ENCODE assay signal across 16 cellular contexts in genomic region chr9:107176701-107177100, GRCh38.
DNase-seq lines count a peak whose midpoint lies in the region; ATAC-seq, FAIRE-seq and TF ChIP-seq lines count a peak whose summit lies in the region.
"Had no signal": no experiment of that assay in that cellular context is flagged by ENCODE, and none has a peak within 500 bp of the region (broad histone marks: within the 10 kb centered on the region; RNA-seq: fewer than 3 reads in every experiment).

No MANE protein-coding gene starts in this region.

- H3K27me3 Mint-ChIP-seq in activated CD4-positive, alpha-beta T cell treated with anti-CD3 and anti-CD28 coated beads, Interleukin-2, amount 10 ng/mL, durations not matched to agents 7 days and 5 days, result peaks cover 15% of the 10 kb centered on the region
- H3K27me3 Mint-ChIP-seq in Caco-2 (ENCODE audit: insufficient read depth, unreplicated experiment), result no peaks in the 10 kb centered on the region

- H3K27ac Mint-ChIP-seq in activated CD4-positive, alpha-beta T cell treated with anti-CD3 and anti-CD28 coated beads, Interleukin-2, amount 10 ng/mL, durations not matched to agents 7 days and 5 days, result no peak overlapping the region
- no peak overlapping the region for H3K27ac Mint-ChIP-seq in Caco-2 (ENCODE audit: unreplicated experiment)
- H3K27ac Mint-ChIP-seq: IgD-negative memory B cell had no signal

- no peaks in the 10 kb centered on the region for H3K36me3 Mint-ChIP-seq in activated CD4-positive, alpha-beta T cell treated with anti-CD3 and anti-CD28 coated beads, Interleukin-2, amount 10 ng/mL, durations not matched to agents 7 days and 5 days (ENCODE audit: low read depth)
- H3K36me3 Mint-ChIP-seq in Caco-2 (ENCODE audit: insufficient read depth, unreplicated experiment), result no peaks in the 10 kb centered on the region
- H3K36me3 Mint-ChIP-seq: IgD-negative memory B cell had no signal

- H3K36me3 ChIP-seq in bronchial epithelial cell (ENCODE audit: control insufficient read depth, insufficient read depth, low read length) (no peaks in the 10 kb centered on the region), aorta (ENCODE audit: control insufficient read depth in 1 of 2, insufficient read depth in 2 of 2, low read length in 1 of 2) (no peaks in the 10 kb centered on the region), Caco-2 (ENCODE audit: control insufficient read depth, insufficient read depth, low read length) (no peaks in the 10 kb centered on the region)
- H3K36me3 ChIP-seq: neutrophil had no signal

- intact Hi-C loops in Right ventricle myocardium inferior (cut with DNase I) (loop anchor here (5.0 to 10.0 kb wide), 3 partner anchors 76 to 212 kb away; no protein-coding TSS in a partner anchor), cardiac septum (cut with DNase I) (loop anchor here (5.0 to 10.0 kb wide), 2 partner anchors 76 to 1272 kb away; no protein-coding TSS in a partner anchor), aorta (cut with DNase I) (no loop called here), Caco-2 (cut with micrococcal nuclease; ENCODE audit: unreplicated experiment) (loop anchor here (10.0 kb wide), 2 partner anchors 312 to 532 kb away; partner anchors contain the start of gene ZNF462)

- ATAC-seq in Right ventricle myocardium inferior (peak; percentile 27), aorta (ENCODE audit: low FRiP score) (peak; percentile 49), HG02970 (IDR thresholded peaks at IDR 0.05; ENCODE audit: low FRiP score, unreplicated experiment) (no peak)

- 21 to 41% methylated on average over 5 of the region's 5 CpGs for WGBS in aorta, 2 donors

- CTCF ChIA-PET in activated CD4-positive, alpha-beta T cell treated with anti-CD3 and anti-CD28 coated beads, Interleukin-2, amount 10 ng/mL, durations not matched to agents 7 days and 5 days (lab: Charles Lee), result no interaction called here
- CTCF ChIA-PET in Caco-2 (lab: Charles Lee), result no interaction called here

- no peak for DNase-seq in Right ventricle myocardium inferior (ENCODE audit: missing footprints)
- DNase-seq in cardiac septum (ENCODE audit: low spot score), result no peak
- DNase-seq in bronchial epithelial cell (ENCODE audit: low read depth), result no peak
- DNase-seq in midbrain (lab: John Stamatoyannopoulos, UW), result peak; percentile 11
- no peak for DNase-seq in aorta
- no peak for DNase-seq in activated CD4-positive, alpha-beta T cell treated with anti-CD3 and anti-CD28 coated beads, Interleukin-2, amount 10 ng/mL, durations not matched to agents 7 days and 5 days
- no peak for DNase-seq in Caco-2
- DNase-seq: activated T-cell treated with anti-CD3 and anti-CD28 coated beads, Interleukin-2, amount 50 U/mL, for 1 hour; NCI-H446 treated with DMSO at 0.1 percent for 48 hours; SHP77 had no signal

- no peak overlapping the region for H3K4me3 Mint-ChIP-seq in activated CD4-positive, alpha-beta T cell treated with anti-CD3 and anti-CD28 coated beads, Interleukin-2, amount 10 ng/mL, durations not matched to agents 7 days and 5 days
- H3K4me3 Mint-ChIP-seq in Caco-2 (ENCODE audit: unreplicated experiment), result no peak overlapping the region
- H3K4me3 Mint-ChIP-seq: IgD-negative memory B cell had no signal

- no peak for TF ChIP-seq CTCF in bronchial epithelial cell (IDR thresholded peaks at IDR 0.05; ENCODE audit: insufficient read depth, low read length, severe bottlenecking)
- no peak for TF ChIP-seq CTCF in Caco-2 (IDR thresholded peaks at IDR 0.05; ENCODE audit: insufficient read depth in 1 of 2, low read depth in 1 of 2, low read length in 1 of 2, severe bottlenecking in 1 of 2, unreplicated experiment in 1 of 2)

- peaks cover 17% of the 10 kb centered on the region for H3K4me1 Mint-ChIP-seq in activated CD4-positive, alpha-beta T cell treated with anti-CD3 and anti-CD28 coated beads, Interleukin-2, amount 10 ng/mL, durations not matched to agents 7 days and 5 days
- H3K4me1 Mint-ChIP-seq in Caco-2 (ENCODE audit: low read depth, unreplicated experiment), result no peaks in the 10 kb centered on the region

- H3K4me1 ChIP-seq in aorta (ENCODE audit: control insufficient read depth in 1 of 2, insufficient read depth in 2 of 2, low read length in 2 of 2) (no peaks in the 10 kb centered on the region), Caco-2 (peaks cover 6% of the 10 kb centered on the region; the same call in 1 of the 2 replicates)

- POLR2A ChIA-PET in activated CD4-positive, alpha-beta T cell treated with anti-CD3 and anti-CD28 coated beads, Interleukin-2, amount 10 ng/mL, durations not matched to agents 7 days and 5 days (lab: Charles Lee), result interaction anchor here (0.5 kb wide), 2 partner anchors 183 to 1337 kb away, joined by 6 read pairs; no protein-coding TSS in a partner anchor
- POLR2A ChIA-PET in Caco-2 (lab: Charles Lee), result no interaction called here

- H3K9me3 ChIP-seq in aorta (ENCODE audit: control insufficient read depth, low read length), result peaks cover 1% of the 10 kb centered on the region
- no peaks in the 10 kb centered on the region for H3K9me3 ChIP-seq in Caco-2
- H3K9me3 ChIP-seq: neutrophil had no signal

- peaks cover 2% of the 10 kb centered on the region for H3K9me3 Mint-ChIP-seq in activated CD4-positive, alpha-beta T cell treated with anti-CD3 and anti-CD28 coated beads, Interleukin-2, amount 10 ng/mL, durations not matched to agents 7 days and 5 days
- H3K9me3 Mint-ChIP-seq in Caco-2 (ENCODE audit: unreplicated experiment), result no peaks in the 10 kb centered on the region

- H3K27me3 ChIP-seq in bronchial epithelial cell (ENCODE audit: control insufficient read depth, insufficient read depth, low read length), result no peaks in the 10 kb centered on the region
- H3K27me3 ChIP-seq in aorta (ENCODE audit: control insufficient read depth in 1 of 2, insufficient read depth in 2 of 2, low read length in 1 of 2), result peaks cover 0 to 4% of the 10 kb centered on the region in 2 donors
- no peaks in the 10 kb centered on the region for H3K27me3 ChIP-seq in Caco-2 (replicated peaks; ENCODE audit: control insufficient read depth, insufficient read depth, low read length)
- H3K27me3 ChIP-seq: neutrophil had no signal

- no TSS peak for BruUV-seq in Caco-2 (replicated peaks; lab: Mats Ljungman, UMichigan)

- H3K4me3 ChIP-seq in bronchial epithelial cell (ENCODE audit: low read depth, low read length), result no peak overlapping the region
- no peak overlapping the region for H3K4me3 ChIP-seq in aorta (ENCODE audit: low read length in 2 of 2)
- no peak overlapping the region for H3K4me3 ChIP-seq in Caco-2 (ENCODE audit: low read depth, low read length)

- no peak overlapping the region for H3K27ac ChIP-seq in aorta (ENCODE audit: low read depth in 1 of 2, low read length in 2 of 2)
- H3K27ac ChIP-seq: neutrophil, VCaP had no signal

- peak; percentile 28 for FAIRE-seq in bronchial epithelial cell (lab: Jason Lieb, UNC)
- FAIRE-seq: A204.1, endothelial cell of umbilical vein had no signal

Comparison
In these comparisons a context has a peak if more than half of its experiments do, and no peak if none do; other contexts are left out.
1. intact Hi-C loops: an anchor here in Right ventricle myocardium inferior (5.0 to 10.0 kb wide), cardiac septum (5.0 to 10.0 kb wide) and Caco-2 (10.0 kb wide); none called in aorta.